Comparison of ENCODE assay signal across 1 cellular context in the genomic region with DNA sequence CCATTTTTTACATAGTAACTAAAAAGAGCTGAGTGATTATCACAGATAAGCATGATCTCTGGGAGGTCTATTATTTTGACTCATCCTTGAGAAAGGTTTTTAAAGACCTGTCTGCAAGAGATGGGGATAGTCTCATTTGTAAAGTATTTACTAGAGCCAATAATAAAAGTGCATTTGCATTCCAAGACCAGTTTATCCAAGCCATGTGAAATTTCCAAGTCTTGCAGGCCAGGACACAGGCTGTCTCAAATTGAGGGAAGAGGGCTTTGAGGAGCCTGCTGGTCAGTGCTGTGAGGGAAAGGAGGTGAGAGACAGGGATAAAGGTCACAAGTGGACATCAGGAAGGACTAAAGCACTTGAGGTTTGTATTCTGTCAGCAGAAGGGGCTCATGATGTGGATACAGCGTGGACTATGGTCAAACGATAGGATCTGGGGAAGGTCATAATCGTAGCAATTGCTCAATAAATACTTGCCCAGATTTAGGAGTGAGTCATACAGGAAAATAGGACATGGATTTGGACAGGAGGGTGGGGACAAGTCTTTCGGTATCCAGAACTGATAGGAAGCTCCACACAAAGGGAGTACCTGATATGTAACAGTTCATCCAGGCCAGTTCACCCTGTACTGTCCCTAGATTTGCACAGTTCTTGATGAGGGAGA.
TF ChIP-seq lines count a peak whose summit lies in the region.

No MANE protein-coding gene starts in this region.

TF ChIP-seq in SK-N-SH treated with all-trans-retinoic acid at 6 μM for 48 hours, 23 proteins besides CTCF, POLR2A, EP300 and RAD21 (continued from another document):
- TF ChIP-seq, protein P1, sequence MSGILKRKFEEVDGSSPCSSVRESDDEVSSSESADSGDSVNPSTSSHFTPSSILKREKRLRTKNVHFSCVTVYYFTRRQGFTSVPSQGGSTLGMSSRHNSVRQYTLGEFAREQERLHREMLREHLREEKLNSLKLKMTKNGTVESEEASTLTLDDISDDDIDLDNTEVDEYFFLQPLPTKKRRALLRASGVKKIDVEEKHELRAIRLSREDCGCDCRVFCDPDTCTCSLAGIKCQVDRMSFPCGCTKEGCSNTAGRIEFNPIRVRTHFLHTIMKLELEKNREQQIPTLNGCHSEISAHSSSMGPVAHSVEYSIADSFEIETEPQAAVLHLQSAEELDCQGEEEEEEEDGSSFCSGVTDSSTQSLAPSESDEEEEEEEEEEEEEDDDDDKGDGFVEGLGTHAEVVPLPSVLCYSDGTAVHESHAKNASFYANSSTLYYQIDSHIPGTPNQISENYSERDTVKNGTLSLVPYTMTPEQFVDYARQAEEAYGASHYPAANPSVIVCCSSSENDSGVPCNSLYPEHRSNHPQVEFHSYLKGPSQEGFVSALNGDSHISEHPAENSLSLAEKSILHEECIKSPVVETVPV (CRISPR knock-in tag; IDR thresholded peaks at IDR 0.05) = no peak
- TF ChIP-seq, protein P2, sequence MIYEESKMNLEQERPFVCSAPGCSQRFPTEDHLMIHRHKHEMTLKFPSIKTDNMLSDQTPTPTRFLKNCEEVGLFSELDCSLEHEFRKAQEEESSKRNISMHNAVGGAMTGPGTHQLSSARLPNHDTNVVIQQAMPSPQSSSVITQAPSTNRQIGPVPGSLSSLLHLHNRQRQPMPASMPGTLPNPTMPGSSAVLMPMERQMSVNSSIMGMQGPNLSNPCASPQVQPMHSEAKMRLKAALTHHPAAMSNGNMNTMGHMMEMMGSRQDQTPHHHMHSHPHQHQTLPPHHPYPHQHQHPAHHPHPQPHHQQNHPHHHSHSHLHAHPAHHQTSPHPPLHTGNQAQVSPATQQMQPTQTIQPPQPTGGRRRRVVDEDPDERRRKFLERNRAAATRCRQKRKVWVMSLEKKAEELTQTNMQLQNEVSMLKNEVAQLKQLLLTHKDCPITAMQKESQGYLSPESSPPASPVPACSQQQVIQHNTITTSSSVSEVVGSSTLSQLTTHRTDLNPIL (CRISPR knock-in tag; IDR thresholded peaks at IDR 0.05; ENCODE audit: low read depth) = peak; percentile 49; the same call in 1 of the 2 replicates
- TF ChIP-seq SNAI2 (CRISPR knock-in tag; IDR thresholded peaks at IDR 0.05) (no peak), CSDC2 (CRISPR knock-in tag; IDR thresholded peaks at IDR 0.05) (no peak)
